In the genomic region with DNA sequence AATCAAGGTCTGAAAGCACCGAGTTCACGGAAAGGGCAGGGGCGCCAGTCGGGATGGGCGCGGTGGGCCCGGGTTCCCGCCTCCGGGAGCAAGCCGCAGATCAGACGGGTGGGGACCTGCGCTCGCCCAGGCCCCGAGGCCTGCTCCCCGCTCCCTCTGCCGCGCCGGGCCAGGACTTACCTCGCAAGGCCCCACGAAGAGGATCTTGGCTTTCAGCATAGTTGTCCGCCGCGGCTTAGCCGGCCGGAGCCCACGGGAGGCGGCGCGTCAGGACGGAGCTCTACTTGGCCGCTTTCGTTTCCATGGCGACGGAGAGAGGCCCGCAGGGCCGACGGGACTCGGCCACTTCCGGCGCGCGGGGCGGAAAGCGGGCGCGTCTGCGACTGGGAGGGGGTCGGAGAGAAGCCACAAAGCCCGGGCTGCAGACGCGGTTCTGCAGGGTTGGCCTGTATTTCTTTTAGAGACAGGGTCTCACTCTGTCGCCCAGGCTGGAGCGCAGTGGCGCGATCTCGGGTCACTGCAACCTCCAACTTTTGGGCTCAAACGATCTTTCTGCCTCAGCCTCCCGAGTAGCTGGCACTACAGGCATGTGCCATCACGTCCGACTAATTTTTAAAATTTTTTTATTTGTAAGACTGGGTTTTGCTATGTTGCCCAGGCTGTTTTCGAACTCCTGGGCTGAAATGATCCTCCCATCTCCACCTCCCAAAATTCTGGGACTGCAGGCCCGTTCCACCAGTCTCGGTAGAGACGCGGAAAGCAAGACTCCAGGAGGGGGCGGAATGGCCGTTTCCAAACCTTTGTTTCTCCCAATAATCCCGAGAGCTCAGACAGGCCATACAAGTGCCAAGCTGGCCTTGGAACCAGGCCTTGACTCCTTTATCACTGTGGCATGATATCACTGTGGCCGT, we compare ENCODE assay signal across 8 cellular contexts. TPM values are rescaled to one million over a fixed set of nuclear protein-coding genes. Genes with fewer than 3 reads are reported as not detected.
DNase-seq lines count a peak whose midpoint lies in the region; ATAC-seq and TF ChIP-seq lines count a peak whose summit lies in the region.

Gene IFT22, minus strand, starts transcription at position 322 of the 911 bp plus-strand sequence. Its CDS starts 103 bp downstream, at position 219.

- no peaks in the 10 kb centered on the region for H3K27me3 Mint-ChIP-seq in activated naive CD4-positive, alpha-beta T cell treated with anti-CD3 and anti-CD28 coated beads, Interleukin-2, amount 50 U/mL, for 24 hours

- TF ChIP-seq CTCF in omental fat pad (IDR thresholded peaks at IDR 0.05), result no peak

- peak; percentile 96 for ATAC-seq in omental fat pad (ENCODE audit: low FRiP score)

- H3K27ac Mint-ChIP-seq in activated naive CD4-positive, alpha-beta T cell treated with anti-CD3 and anti-CD28 coated beads, Interleukin-2, amount 50 U/mL, for 24 hours, result peak within 1 kb of the TSS; percentile 92

- CTCF ChIA-PET in HEK293T (lab: Yijun Ruan, JAX), result interaction anchor here (0.6 to 1.4 kb wide), 6 partner anchors 13 to 64 kb away, joined by 3 to 5 read pairs (median 4); no protein-coding TSS in a partner anchor

- peak within 1 kb of the TSS; percentile 29; the same call in 1 of the 2 replicates for H3K27ac ChIP-seq in SK-N-MC
- peak within 1 kb of the TSS; percentile 50 for H3K27ac ChIP-seq in temporal lobe (ENCODE audit: low read depth, low read length)

- H3K4me1 Mint-ChIP-seq in activated naive CD4-positive, alpha-beta T cell treated with anti-CD3 and anti-CD28 coated beads, Interleukin-2, amount 50 U/mL, for 24 hours, result peaks cover 11% of the 10 kb centered on the region

- no peaks in the 10 kb centered on the region for H3K9me3 ChIP-seq in SK-N-MC (ENCODE audit: low read depth, low read length)

- no peaks in the 10 kb centered on the region; the same call in 1 of the 2 replicates for H3K36me3 ChIP-seq in SK-N-MC (ENCODE audit: insufficient read depth, low read length)

- peak within 1 kb of the TSS; percentile 88 for H3K9ac ChIP-seq in SK-N-MC (ENCODE audit: insufficient read length)

- H3K4me3 Mint-ChIP-seq in activated naive CD4-positive, alpha-beta T cell treated with anti-CD3 and anti-CD28 coated beads, Interleukin-2, amount 50 U/mL, for 24 hours, result peak within 1 kb of the TSS; percentile 94

- no peaks in the 10 kb centered on the region for H3K36me3 Mint-ChIP-seq in activated naive CD4-positive, alpha-beta T cell treated with anti-CD3 and anti-CD28 coated beads, Interleukin-2, amount 50 U/mL, for 24 hours

- POLR2A ChIA-PET in HEK293T (lab: Yijun Ruan, JAX), result interaction anchor here (0.6 to 2.0 kb wide), 30 partner anchors 9 to 273 kb away, joined by 3 to 7 read pairs (median 4); partner anchors contain the start of gene COL26A1

- DNase-seq in GM04503 (ENCODE audit: low read depth) (peak; percentile 55), HEK293T (ENCODE audit: extremely low spot score) (peak; percentile 91), NAMALWA (ENCODE audit: low spot score) (peak; percentile 97), SK-N-MC (ENCODE audit: low read depth, low spot score) (no peak), glomerular endothelial cell (ENCODE audit: extremely low read depth, low read depth, low spot score) (no peak), omental fat pad (ENCODE audit: low spot score) (peak; percentile 65)

- no peaks in the 10 kb centered on the region for H3K9me3 Mint-ChIP-seq in activated naive CD4-positive, alpha-beta T cell treated with anti-CD3 and anti-CD28 coated beads, Interleukin-2, amount 50 U/mL, for 24 hours

- peak within 1 kb of the TSS; percentile 98 for H3K4me3 ChIP-seq in SK-N-MC

TF ChIP-seq in HEK293T, 16 proteins besides CTCF, POLR2A, EP300 and RAD21:
- TF ChIP-seq, protein P1, sequence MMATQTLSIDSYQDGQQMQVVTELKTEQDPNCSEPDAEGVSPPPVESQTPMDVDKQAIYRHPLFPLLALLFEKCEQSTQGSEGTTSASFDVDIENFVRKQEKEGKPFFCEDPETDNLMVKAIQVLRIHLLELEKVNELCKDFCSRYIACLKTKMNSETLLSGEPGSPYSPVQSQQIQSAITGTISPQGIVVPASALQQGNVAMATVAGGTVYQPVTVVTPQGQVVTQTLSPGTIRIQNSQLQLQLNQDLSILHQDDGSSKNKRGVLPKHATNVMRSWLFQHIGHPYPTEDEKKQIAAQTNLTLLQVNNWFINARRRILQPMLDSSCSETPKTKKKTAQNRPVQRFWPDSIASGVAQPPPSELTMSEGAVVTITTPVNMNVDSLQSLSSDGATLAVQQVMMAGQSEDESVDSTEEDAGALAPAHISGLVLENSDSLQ (IDR thresholded peaks at IDR 0.05), result no peak
- TF ChIP-seq HDGF (IDR thresholded peaks at IDR 0.05; ENCODE audit: borderline replicate concordance), result no peak
- TF ChIP-seq L3MBTL2 (conservative IDR thresholded peaks at IDR 0.05), result 0 out of 2 replicates have a peak, but pooled peaks have one; percentile 4

RNA-seq across cellular contexts. Expression of gene IFT22, which starts in this region (rescaled TPM):
- total RNA-seq in glomerular endothelial cell, result 24.0 and 27.5 TPM in 2 replicates
- total RNA-seq in omental fat pad, result 10 to 100 TPM in 2 of 4 donors, 1 to 10 TPM in 2; 8.4 to 21.4 (median 12.6) TPM
- total RNA-seq in temporal lobe, result 28.3 TPM

Comparison
In these comparisons a context has a peak if more than half of its experiments do, and no peak if none do; other contexts are left out.
1. DNase-seq: peak in GM04503 (single experiment), HEK293T (single experiment), NAMALWA (single experiment) and omental fat pad (single experiment); none in SK-N-MC (single experiment) and glomerular endothelial cell (single experiment).